In genomic region chr11:13926366-13926765, GRCh38 we compare ENCODE assay signal across 4 cellular contexts. TPM values are rescaled to one million over a fixed set of nuclear protein-coding genes. Genes with fewer than 3 reads are reported as not detected.
"Had no signal": no experiment of that assay in that cellular context is flagged by ENCODE, and none has a peak within 500 bp of the region (broad histone marks: within the 10 kb centered on the region; RNA-seq: fewer than 3 reads in every experiment).

No MANE protein-coding gene starts in this region.

RNA-seq across cellular contexts. Expression of gene SPON1, which starts 36.2 kb away (rescaled TPM):
- total RNA-seq: HepG2, HT-29, HT1080, K562 had no signal
- polyA plus RNA-seq: HepG2 had no signal
